1 cellular context compared by ENCODE assay signal in the genomic region with DNA sequence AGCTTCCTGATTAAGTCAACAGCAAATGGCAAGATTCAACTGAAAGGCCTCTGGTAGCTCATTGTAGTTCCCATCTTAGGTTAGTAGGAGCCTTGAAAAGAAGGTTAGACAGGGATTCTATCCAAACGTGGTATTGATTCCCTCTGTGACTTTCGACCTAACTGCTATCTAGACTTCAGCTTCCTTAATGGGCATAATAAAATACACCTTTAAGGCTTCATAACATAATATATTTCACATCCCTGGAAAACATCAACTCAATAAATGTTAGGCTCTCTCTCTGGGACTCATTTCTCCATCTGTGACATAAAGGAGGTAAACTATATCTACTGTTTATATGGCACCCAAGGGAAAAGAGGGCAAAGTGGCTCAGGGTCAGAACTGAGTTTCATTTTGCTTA.
TF ChIP-seq lines count a peak whose summit lies in the region.

No MANE protein-coding gene starts in this region.

TF ChIP-seq in HepG2, 621 proteins besides CTCF, POLR2A, EP300 and RAD21 (continued from another document):
- TF ChIP-seq, protein P1, sequence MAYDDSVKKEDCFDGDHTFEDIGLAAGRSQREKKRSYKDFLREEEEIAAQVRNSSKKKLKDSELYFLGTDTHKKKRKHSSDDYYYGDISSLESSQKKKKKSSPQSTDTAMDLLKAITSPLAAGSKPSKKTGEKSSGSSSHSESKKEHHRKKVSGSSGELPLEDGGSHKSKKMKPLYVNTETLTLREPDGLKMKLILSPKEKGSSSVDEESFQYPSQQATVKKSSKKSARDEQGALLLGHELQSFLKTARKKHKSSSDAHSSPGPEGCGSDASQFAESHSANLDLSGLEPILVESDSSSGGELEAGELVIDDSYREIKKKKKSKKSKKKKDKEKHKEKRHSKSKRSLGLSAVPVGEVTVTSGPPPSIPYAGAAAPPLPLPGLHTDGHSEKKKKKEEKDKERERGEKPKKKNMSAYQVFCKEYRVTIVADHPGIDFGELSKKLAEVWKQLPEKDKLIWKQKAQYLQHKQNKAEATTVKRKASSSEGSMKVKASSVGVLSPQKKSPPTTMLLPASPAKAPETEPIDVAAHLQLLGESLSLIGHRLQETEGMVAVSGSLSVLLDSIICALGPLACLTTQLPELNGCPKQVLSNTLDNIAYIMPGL (CRISPR knock-in tag; IDR thresholded peaks at IDR 0.05; ENCODE audit: borderline replicate concordance in 1 of 2, low read depth in 1 of 2), result no peak
- 0 out of 2 replicates have a peak, but pooled peaks have one; percentile 1 for TF ChIP-seq GATAD1 (CRISPR knock-in tag; IDR thresholded peaks at IDR 0.05)
- no peak for TF ChIP-seq CREB1 (IDR thresholded peaks at IDR 0.05)
- peak; percentile 42; the same call in 1 of the 2 replicates for TF ChIP-seq CREB1 (CRISPR knock-in tag; IDR thresholded peaks at IDR 0.05)
- TF ChIP-seq MED8 (CRISPR knock-in tag; IDR thresholded peaks at IDR 0.05; ENCODE audit: insufficient replicate concordance), result no peak
- no peak for TF ChIP-seq ZFP41 (CRISPR knock-in tag; IDR thresholded peaks at IDR 0.05; ENCODE audit: borderline replicate concordance)
- peak; percentile 1 for TF ChIP-seq ASH2L (IDR thresholded peaks at IDR 0.05; ENCODE audit: insufficient read length, low read depth, low read length)
TF ChIP-seq in HepG2: peak in this region for 6.
